Comparison of ENCODE assay signal across 20 cellular contexts in the genomic region with DNA sequence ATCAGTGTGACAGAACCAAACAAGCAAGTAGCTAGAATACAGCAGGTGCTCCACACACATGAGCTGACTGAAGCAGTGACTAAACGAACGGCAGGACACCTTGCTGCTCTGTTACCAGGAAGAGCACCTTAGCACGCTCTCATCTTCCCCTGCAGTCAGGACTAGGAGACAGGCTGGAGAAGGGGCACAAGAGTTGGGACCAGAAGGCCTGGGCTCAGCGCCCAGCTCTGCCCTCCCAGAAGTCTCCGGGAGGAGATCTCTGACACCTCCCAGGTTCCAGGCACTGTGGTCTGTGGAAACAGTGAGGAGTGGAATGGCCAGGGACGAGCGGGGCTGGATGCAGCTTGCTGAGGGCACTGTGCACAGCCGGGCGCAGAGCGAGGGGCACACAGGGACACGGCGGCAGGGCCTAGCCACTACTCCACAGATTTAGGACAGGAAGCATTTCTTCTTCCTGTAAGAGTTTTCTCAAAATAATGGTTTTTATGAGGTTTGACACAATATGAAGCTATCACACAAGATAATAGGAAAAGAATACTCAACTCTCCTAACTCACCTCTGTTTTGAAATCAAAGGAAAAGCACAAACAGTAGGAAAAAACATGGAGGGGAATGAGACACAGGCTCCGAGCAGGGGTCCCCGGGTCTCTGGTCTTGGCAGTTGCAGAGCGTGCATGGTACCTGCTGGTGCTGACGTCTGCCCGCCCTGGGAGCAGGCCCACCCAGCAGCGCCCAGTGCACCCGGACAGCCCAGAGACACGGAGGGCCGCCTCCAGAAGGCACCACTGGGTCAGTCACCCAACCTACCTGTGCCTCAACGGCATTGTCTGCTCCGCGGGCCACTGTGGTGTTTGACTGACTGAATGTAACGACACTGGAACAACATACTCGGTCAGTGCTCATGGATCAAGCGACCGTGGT.
"Had no signal": no experiment of that assay in that cellular context is flagged by ENCODE, and none has a peak within 500 bp of the region (broad histone marks: within the 10 kb centered on the region; RNA-seq: fewer than 3 reads in every experiment).

No MANE protein-coding gene starts in this region.

- H3K4me1 ChIP-seq: foreskin keratinocyte, neural progenitor cell, parathyroid adenoma, psoas muscle, right lobe of liver, thyroid gland had no signal

- ATAC-seq: effector memory CD8-positive, alpha-beta T cell; foreskin keratinocyte; left colon; mucosa of descending colon; naive thymus-derived CD8-positive, alpha-beta T cell; psoas muscle; right lobe of liver; stimulated activated effector memory CD8-positive, alpha-beta T cell treated with anti-CD3 and anti-CD28 coated beads, Interleukin-12 subunit alpha, Interleukin-12 subunit beta, amount 100 ng/mL, for 72 hours; stimulated activated naive CD8-positive, alpha-beta T cell treated with anti-CD3 and anti-CD28 coated beads, Interleukin-15, Interleukin-2, amounts not matched to agents 100 U/mL and 50 U/mL, for 24 hours had no signal

- DNase-seq: central memory CD4-positive, alpha-beta T cell; effector memory CD8-positive, alpha-beta T cell; foreskin keratinocyte; head of caudate nucleus; left colon; mucosa of descending colon; naive thymus-derived CD8-positive, alpha-beta T cell; occipital lobe; psoas muscle; retina; right lobe of liver; stimulated activated CD4-positive, alpha-beta T cell treated with anti-CD3 and anti-CD28 coated beads, Interleukin-4, amount 100 ng/mL, for 1 hour; stimulated activated CD8-positive, alpha-beta memory T cell treated with anti-CD3 and anti-CD28 coated beads, Interleukin-4, amount 100 ng/mL, for 48 hours; stimulated activated naive CD8-positive, alpha-beta T cell treated with anti-CD3 and anti-CD28 coated beads, Interleukin-15, Interleukin-2, amounts not matched to agents 100 U/mL and 50 U/mL, for 24 hours; thyroid gland had no signal

- H3K4me3 ChIP-seq: hepatocyte, mucosa of descending colon, neural progenitor cell, psoas muscle, right lobe of liver, suprapubic skin, thyroid gland had no signal

- H3K27me3 ChIP-seq: foreskin keratinocyte, hepatocyte, neural progenitor cell, right lobe of liver, suprapubic skin, thyroid gland had no signal

- H3K9ac ChIP-seq: neural progenitor cell, parathyroid adenoma had no signal

- H3K79me2 ChIP-seq: hepatocyte, parathyroid adenoma had no signal

- H2AFZ ChIP-seq: hepatocyte, neural progenitor cell, parathyroid adenoma had no signal

- H3K27ac ChIP-seq: foreskin keratinocyte, hepatocyte, neural progenitor cell, parathyroid adenoma, psoas muscle, right lobe of liver, suprapubic skin, thyroid gland had no signal

- H3K4me2 ChIP-seq: hepatocyte, neural progenitor cell had no signal

- H3K9me3 ChIP-seq: mucosa of descending colon, psoas muscle, right lobe of liver, suprapubic skin, thyroid gland had no signal
